Comparison of ENCODE assay signal across 18 cellular contexts in the genomic region with DNA sequence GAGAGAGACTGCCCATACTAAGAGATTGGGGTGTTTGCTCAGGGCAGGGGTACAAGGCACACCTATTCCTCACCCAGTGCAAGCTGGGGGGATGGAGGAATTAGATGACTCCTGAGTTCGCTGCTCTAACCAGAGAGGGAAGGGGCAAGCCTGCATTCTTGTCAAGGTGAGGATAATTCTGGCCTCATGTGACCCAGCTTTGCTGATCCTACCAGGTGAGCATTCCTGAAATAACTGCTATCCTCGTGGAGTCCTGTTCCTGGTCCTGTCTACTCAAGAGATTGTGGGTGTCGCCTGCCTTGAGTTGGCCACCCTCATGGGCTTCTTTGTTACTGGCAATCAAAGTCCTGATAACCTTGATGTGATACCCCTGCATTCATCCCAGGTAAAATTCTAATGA.
DNase-seq lines count a peak whose midpoint lies in the region; ATAC-seq and TF ChIP-seq lines count a peak whose summit lies in the region.
"Had no signal": no experiment of that assay in that cellular context is flagged by ENCODE, and none has a peak within 500 bp of the region (broad histone marks: within the 10 kb centered on the region; RNA-seq: fewer than 3 reads in every experiment).

No MANE protein-coding gene starts in this region.

- CTCF ChIA-PET in Panc1 (lab: Charles Lee) = no interaction called here

- H3K4me3 ChIP-seq in GM23338 (no peak overlapping the region), Panc1 (ENCODE audit: low read depth in 2 of 2, low read length in 2 of 2) (no peak overlapping the region), trophoblast cell (ENCODE audit: low read depth, low read length) (no peak overlapping the region), H7 (ENCODE audit: insufficient read depth, low read depth, low read length) (no peak overlapping the region)
- H3K4me3 ChIP-seq: Peyer's patch had no signal

- no peaks in the 10 kb centered on the region for H3K36me3 Mint-ChIP-seq in GM23338 (ENCODE audit: low read depth)

- no CpG with 5 or more reads among the region's 3 CpGs for WGBS in trophoblast cell (ENCODE audit: extremely low coverage, insufficient coverage, insufficient read length)

- peaks cover 3% of the 10 kb centered on the region for H3K4me1 Mint-ChIP-seq in GM23338

- H2BK5ac ChIP-seq in trophoblast cell (ENCODE audit: low read depth, low read length, poor library complexity) = no peak overlapping the region

- H2BK120ac ChIP-seq in trophoblast cell (ENCODE audit: insufficient read depth, low read length, poor library complexity) = no peak overlapping the region

- no peak for TF ChIP-seq CTCF in GM23338 (conservative IDR thresholded peaks at IDR 0.05; ENCODE audit: low read depth in 2 of 2)
- no peak for TF ChIP-seq CTCF in Panc1 (IDR thresholded peaks at IDR 0.05)
- TF ChIP-seq CTCF in foreskin keratinocyte (conservative IDR thresholded peaks at IDR 0.05) = no peak

- H3K27me3 ChIP-seq in GM23338 (ENCODE audit: insufficient read depth) (no peaks in the 10 kb centered on the region), Panc1 (ENCODE audit: control insufficient read depth, insufficient read depth, low read length) (no peaks in the 10 kb centered on the region), foreskin keratinocyte (no peaks in the 10 kb centered on the region), trophoblast cell (ENCODE audit: insufficient read depth, low read length) (no peaks in the 10 kb centered on the region), H7 (ENCODE audit: control insufficient read depth, insufficient read depth, low read length) (no peaks in the 10 kb centered on the region)
- H3K27me3 ChIP-seq: Peyer's patch had no signal

- no peak overlapping the region for H4K12ac ChIP-seq in trophoblast cell (ENCODE audit: low read depth, low read length)

- no peak overlapping the region for H4K8ac ChIP-seq in trophoblast cell (ENCODE audit: low read depth, low read length)

- no peak overlapping the region for H3K23ac ChIP-seq in trophoblast cell (ENCODE audit: low read length)

- H3K4me1 ChIP-seq in GM23338 (ENCODE audit: insufficient read depth) (no peaks in the 10 kb centered on the region), Panc1 (ENCODE audit: control insufficient read depth, insufficient read depth, low read length) (peaks cover 59% of the 10 kb centered on the region), foreskin keratinocyte (peaks cover 49% of the 10 kb centered on the region), trophoblast cell (ENCODE audit: control insufficient read depth in 1 of 2, insufficient read depth in 2 of 2, low read length in 2 of 2) (peaks cover 13 to 17% of the 10 kb centered on the region in 2 experiments)
- H3K4me1 ChIP-seq: Peyer's patch had no signal

- peaks cover 6% of the 10 kb centered on the region for H3K27me3 Mint-ChIP-seq in GM23338 (ENCODE audit: insufficient read depth, low read depth, poor library complexity)

- H3F3A ChIP-seq in GM23338 (replicated peaks; ENCODE audit: low read depth) = no peaks in the 10 kb centered on the region

- no peaks in the 10 kb centered on the region for H3K79me2 ChIP-seq in GM23338 (replicated peaks; ENCODE audit: insufficient read depth)
- H3K79me2 ChIP-seq in trophoblast cell (ENCODE audit: control insufficient read depth, insufficient read depth, low read length, poor library complexity) = no peaks in the 10 kb centered on the region

- H3K79me1 ChIP-seq in trophoblast cell (ENCODE audit: low read length) = no peaks in the 10 kb centered on the region

- no peak overlapping the region for H3K18ac ChIP-seq in trophoblast cell (ENCODE audit: low read length)

- POLR2A ChIA-PET in Panc1 (lab: Charles Lee) = no interaction called here

- H3K4me3 Mint-ChIP-seq in GM23338 = no peak overlapping the region

- BruUV-seq in Panc1 (replicated peaks; lab: Mats Ljungman, UMichigan) = no TSS peak

- peaks cover 14% of the 10 kb centered on the region; the same call in 1 of the 2 replicates for H3K9me3 ChIP-seq in Panc1 (ENCODE audit: control insufficient read depth, insufficient read depth, low read depth, low read length)
- H3K9me3 ChIP-seq in trophoblast cell (ENCODE audit: insufficient read depth, low read depth, low read length) = no peaks in the 10 kb centered on the region
- H3K9me3 ChIP-seq: Peyer's patch had no signal

- intact Hi-C loops in Panc1 (cut with micrococcal nuclease; ENCODE audit: unreplicated experiment) = loop anchor here (5.0 kb wide), 3 partner anchors 119 to 279 kb away; no protein-coding TSS in a partner anchor

- no peaks in the 10 kb centered on the region for H3K9me2 ChIP-seq in GM23338 (ENCODE audit: insufficient read depth)

- no peaks in the 10 kb centered on the region for H3K36me3 ChIP-seq in GM23338 (ENCODE audit: insufficient read depth)
- no peaks in the 10 kb centered on the region for H3K36me3 ChIP-seq in Panc1 (ENCODE audit: control insufficient read depth, insufficient read depth, low read length)
- H3K36me3 ChIP-seq in trophoblast cell (ENCODE audit: control insufficient read depth in 1 of 2, insufficient read depth in 2 of 2, low read length in 2 of 2) = no peaks in the 10 kb centered on the region
- H3K36me3 ChIP-seq in H7 (replicated peaks; ENCODE audit: control insufficient read depth, insufficient read depth, low read length) = no peaks in the 10 kb centered on the region
- H3K36me3 ChIP-seq: Peyer's patch had no signal

- H3K4me2 ChIP-seq in GM23338 (no peak overlapping the region), trophoblast cell (ENCODE audit: low read length) (no peak overlapping the region)

- no peak overlapping the region for H3K4ac ChIP-seq in trophoblast cell (ENCODE audit: low read depth, low read length)

- no peaks in the 10 kb centered on the region for H3K9me3 Mint-ChIP-seq in GM23338

- H3K14ac ChIP-seq in trophoblast cell (ENCODE audit: low read length) = no peak overlapping the region

- no peak overlapping the region for H2AK5ac ChIP-seq in trophoblast cell (ENCODE audit: low read length)

- peak; percentile 43 for DNase-seq in GM23338 (ENCODE audit: low spot score)
- DNase-seq in Panc1 (ENCODE audit: low read depth, low spot score) = no peak
- peak in 1 of 2 donors; percentile 67 for DNase-seq in foreskin keratinocyte
- peak; percentile 47 to 64 for DNase-seq in trophoblast cell
- DNase-seq in H7 = no peak
- DNase-seq in dedifferentiated amniotic fluid mesenchymal stem cell (ENCODE audit: extremely low spot score) = no peak
- DNase-seq: DMS79, MM.1S, NCI-H1105 treated with DMSO at 0.1 percent for 48 hours, NCI-H1694 treated with DMSO at 0.1 percent for 48 hours, NCI-H2107, NCI-H2227 treated with DMSO at 0.1 percent for 48 hours, NCI-H524, Peyer's patch, SHP77 treated with DMSO at 0.1 percent for 48 hours had no signal

- no peak overlapping the region for H3K9ac ChIP-seq in trophoblast cell (ENCODE audit: low read length)

- H4K91ac ChIP-seq in trophoblast cell (ENCODE audit: low read depth, low read length) = no peak overlapping the region

- H2AFZ ChIP-seq in GM23338 (no peak overlapping the region), trophoblast cell (ENCODE audit: insufficient read depth, low read length, poor library complexity) (no peak overlapping the region)

- no peaks in the 10 kb centered on the region for H4K20me1 ChIP-seq in GM23338 (replicated peaks; ENCODE audit: insufficient read depth)

- H3K27ac ChIP-seq in GM23338 (ENCODE audit: low read depth) = no peak overlapping the region
- peak overlapping the region; percentile 99 for H3K27ac ChIP-seq in Panc1 (ENCODE audit: low read length)
- H3K27ac ChIP-seq in foreskin keratinocyte = peak overlapping the region; percentile 96
- H3K27ac ChIP-seq in trophoblast cell (ENCODE audit: low read depth, low read length) = no peak overlapping the region
- H3K27ac ChIP-seq: Peyer's patch had no signal

- no peak overlapping the region for H3K27ac Mint-ChIP-seq in GM23338

- no peak; the same call in 2 of the 3 replicates for ATAC-seq in GM23338
- ATAC-seq in Panc1 = no peak
- no peak for ATAC-seq in foreskin keratinocyte
- ATAC-seq in HG03520 (IDR thresholded peaks at IDR 0.05; ENCODE audit: unreplicated experiment) = no peak
- ATAC-seq: HepG2, SK-N-SH treated with all-trans-retinoic acid at 6 μM for 48 hours had no signal

- in situ Hi-C loops in Panc1 (cut with HindIII; ENCODE audit: low pct_unique_long_range_greater_than_20kb, low sequenced_read_pairs) = no loop called here

- no peak overlapping the region for H2BK12ac ChIP-seq in trophoblast cell (ENCODE audit: low read length)

TF ChIP-seq in GM23338, 12 proteins besides CTCF, POLR2A, EP300 and RAD21 (continues in another document):
- no peak for TF ChIP-seq POLR2AphosphoS5 (IDR thresholded peaks at IDR 0.05; ENCODE audit: low read depth)
- no peak for TF ChIP-seq NANOG (IDR thresholded peaks at IDR 0.05; ENCODE audit: borderline replicate concordance)
- TF ChIP-seq STAT1 (IDR thresholded peaks at IDR 0.05; ENCODE audit: unreplicated experiment) = no peak

Comparison
In these comparisons a context has a peak if more than half of its experiments do, and no peak if none do; other contexts are left out.
1. DNase-seq: peak in GM23338 (single experiment) and trophoblast cell (2 of 2); none in Panc1 (single experiment), H7 (single experiment) and dedifferentiated amniotic fluid mesenchymal stem cell (single experiment).
2. H3K27ac ChIP-seq: peak in Panc1 (single experiment) and foreskin keratinocyte (single experiment); none in GM23338 (single experiment) and trophoblast cell (single experiment).